In genomic region chr3:17947833-17948232, GRCh38 we compare ENCODE assay signal across 16 cellular contexts.
DNase-seq lines count a peak whose midpoint lies in the region; ATAC-seq and TF ChIP-seq lines count a peak whose summit lies in the region.
"Had no signal": no experiment of that assay in that cellular context is flagged by ENCODE, and none has a peak within 500 bp of the region (broad histone marks: within the 10 kb centered on the region; RNA-seq: fewer than 3 reads in every experiment).

No MANE protein-coding gene starts in this region.

- no peaks in the 10 kb centered on the region for H3K4me1 ChIP-seq in HEK293 (ENCODE audit: control insufficient read depth, insufficient read depth, low read length)
- no peaks in the 10 kb centered on the region for H3K4me1 ChIP-seq in upper lobe of left lung

- no peaks in the 10 kb centered on the region for H3K27me3 ChIP-seq in upper lobe of left lung
- H3K27me3 ChIP-seq: BLaER1 treated with 17β-estradiol and CSF1 and Interleukin-3, amounts not matched to agents 10 nM and 100 nM had no signal

- H3K4me3 ChIP-seq in HEK293 (ENCODE audit: low read depth, low read length) (no peak overlapping the region), upper lobe of left lung (no peak overlapping the region)
- H3K4me3 ChIP-seq: BLaER1 treated with 17β-estradiol and CSF1 and Interleukin-3, amounts not matched to agents 10 nM and 100 nM had no signal

- TF ChIP-seq POLR2A in upper lobe of left lung (IDR thresholded peaks at IDR 0.05): no peak

- H3K27ac ChIP-seq in HEK293 (ENCODE audit: extremely low read depth, low read depth, low read length) (no peak overlapping the region), KOPT-K1 (ENCODE audit: low read depth, low read length, poor library complexity, severe bottlenecking) (peak overlapping the region; percentile 76), upper lobe of left lung (no peak overlapping the region)
- H3K27ac ChIP-seq: BLaER1 treated with 17β-estradiol and CSF1 and Interleukin-3, amounts not matched to agents 10 nM and 100 nM; C4-2B had no signal

- no peaks in the 10 kb centered on the region for H3K27me3 Mint-ChIP-seq in activated CD4-positive, alpha-beta T cell treated with anti-CD3 and anti-CD28 coated beads, Interleukin-2, amount 10 ng/mL, durations not matched to agents 7 days and 5 days

- CTCF ChIA-PET in HEK293 (lab: Yijun Ruan, JAX): no interaction called here
- CTCF ChIA-PET in activated CD4-positive, alpha-beta T cell treated with anti-CD3 and anti-CD28 coated beads, Interleukin-2, amount 10 ng/mL, durations not matched to agents 7 days and 5 days (lab: Charles Lee): no interaction called here

- H3K9me3 Mint-ChIP-seq in activated CD4-positive, alpha-beta T cell treated with anti-CD3 and anti-CD28 coated beads, Interleukin-2, amount 10 ng/mL, durations not matched to agents 7 days and 5 days: peaks cover 10% of the 10 kb centered on the region

- no peak for TF ChIP-seq CTCF in HEK293 (tag by site-specific recombination; IDR thresholded peaks at IDR 0.05)
- no peak for TF ChIP-seq CTCF in upper lobe of left lung (IDR thresholded peaks at IDR 0.05)

- POLR2A ChIA-PET in HEK293 (lab: Yijun Ruan, JAX): no interaction called here
- POLR2A ChIA-PET in activated CD4-positive, alpha-beta T cell treated with anti-CD3 and anti-CD28 coated beads, Interleukin-2, amount 10 ng/mL, durations not matched to agents 7 days and 5 days (lab: Charles Lee): no interaction called here

- peak; percentile 38 for ATAC-seq in left lobe of liver
- no peak for ATAC-seq in upper lobe of left lung (ENCODE audit: low FRiP score in 2 of 2)
- ATAC-seq: CD8-positive, alpha-beta T cell had no signal

- no peaks in the 10 kb centered on the region for H3K4me1 Mint-ChIP-seq in activated CD4-positive, alpha-beta T cell treated with anti-CD3 and anti-CD28 coated beads, Interleukin-2, amount 10 ng/mL, durations not matched to agents 7 days and 5 days

- H3K27ac Mint-ChIP-seq in activated CD4-positive, alpha-beta T cell treated with anti-CD3 and anti-CD28 coated beads, Interleukin-2, amount 10 ng/mL, durations not matched to agents 7 days and 5 days: no peak overlapping the region
- H3K27ac Mint-ChIP-seq: B cell; CD4-positive, alpha-beta T cell; CD8-positive, alpha-beta T cell had no signal

- DNase-seq in left lobe of liver (ENCODE audit: low spot score) (no peak), upper lobe of left lung (no peak)
- no peak for DNase-seq in activated CD4-positive, alpha-beta T cell treated with anti-CD3 and anti-CD28 coated beads, Interleukin-2, amount 10 ng/mL, durations not matched to agents 7 days and 5 days
- DNase-seq: 8988T; AML-193; Calu3; CD4-positive, alpha-beta T cell; CD8-positive, alpha-beta T cell; DMS79 treated with DMSO at 0.1 percent for 48 hours; GF-D8 had no signal

- no peak for TF ChIP-seq EP300 in upper lobe of left lung (IDR thresholded peaks at IDR 0.05)

- H3K9me3 ChIP-seq in HEK293 (ENCODE audit: control insufficient read depth, insufficient read depth, low read depth, low read length): no peaks in the 10 kb centered on the region
- H3K9me3 ChIP-seq in KOPT-K1 (ENCODE audit: insufficient read depth, low read length, poor library complexity, severe bottlenecking): peaks cover 28% of the 10 kb centered on the region
- H3K9me3 ChIP-seq in upper lobe of left lung: no peaks in the 10 kb centered on the region
- H3K9me3 ChIP-seq: Caco-2 had no signal

- no peaks in the 10 kb centered on the region for H3K36me3 ChIP-seq in HEK293 (ENCODE audit: control insufficient read depth in 2 of 2, insufficient read depth in 1 of 2, low read length in 2 of 2)
- no peaks in the 10 kb centered on the region for H3K36me3 ChIP-seq in KOPT-K1 (ENCODE audit: insufficient read depth, low read length)
- H3K36me3 ChIP-seq in upper lobe of left lung: no peaks in the 10 kb centered on the region

- no peaks in the 10 kb centered on the region for H3K36me3 Mint-ChIP-seq in activated CD4-positive, alpha-beta T cell treated with anti-CD3 and anti-CD28 coated beads, Interleukin-2, amount 10 ng/mL, durations not matched to agents 7 days and 5 days (ENCODE audit: low read depth)
- H3K36me3 Mint-ChIP-seq: CD8-positive, alpha-beta T cell had no signal

- no peak overlapping the region for H3K4me3 Mint-ChIP-seq in activated CD4-positive, alpha-beta T cell treated with anti-CD3 and anti-CD28 coated beads, Interleukin-2, amount 10 ng/mL, durations not matched to agents 7 days and 5 days
- H3K4me3 Mint-ChIP-seq: B cell; CD4-positive, alpha-beta T cell; CD8-positive, alpha-beta T cell had no signal

TF ChIP-seq in HEK293, 187 proteins besides CTCF, POLR2A, EP300 and RAD21:
- TF ChIP-seq PRDM10 (tag by site-specific recombination; IDR thresholded peaks at IDR 0.05) (peak; percentile 47), HOXD13 (CRISPR knock-in tag; IDR thresholded peaks at IDR 0.05; ENCODE audit: borderline replicate concordance) (no peak), PRDM1 (tag by site-specific recombination; IDR thresholded peaks at IDR 0.05) (no peak)
